9 cellular contexts compared by ENCODE assay signal in genomic region chr7:22488643-22489462, GRCh38. TPM values are rescaled to one million over a fixed set of nuclear protein-coding genes. Genes with fewer than 3 reads are reported as not detected.
A peak's percentile ranks its signal among the peaks of the same experiment; 100 is the strongest.
DNase-seq lines count a peak whose midpoint lies in the region; ATAC-seq, FAIRE-seq and TF ChIP-seq lines count a peak whose summit lies in the region.
"Had no signal": no experiment of that assay in that cellular context is flagged by ENCODE, and none has a peak within 500 bp of the region (broad histone marks: within the 10 kb centered on the region; RNA-seq: fewer than 3 reads in every experiment).

No MANE protein-coding gene starts in this region.

- BruUV-seq in K562 (replicated peaks; lab: Mats Ljungman, UMichigan), result no TSS peak

- CTCF ChIA-PET in K562 (lab: Yijun Ruan, JAX; ENCODE audit: low intra/inter-chr PET ratio), result interaction anchor here (0.6 to 3.1 kb wide), 6 partner anchors 37 to 386 kb away, joined by 3 to 70 read pairs (median 13); no protein-coding TSS in a partner anchor

- no peak overlapping the region for H3K27ac ChIP-seq in GM23338 (ENCODE audit: low read depth)
- H3K27ac ChIP-seq in K562 (ENCODE audit: extremely low read depth, low read depth, low read length), result no peak overlapping the region

- no peaks in the 10 kb centered on the region for H3K79me2 ChIP-seq in GM23338 (replicated peaks; ENCODE audit: insufficient read depth)
- no peaks in the 10 kb centered on the region for H3K79me2 ChIP-seq in K562 (ENCODE audit: control insufficient read depth, insufficient read depth, low read length)

- POLR2A ChIA-PET in K562 (lab: Yijun Ruan, JAX), result no interaction called here

- intact Hi-C loops in K562 (cut with micrococcal nuclease), result loop anchor here (1.0 to 2.0 kb wide), 3 partner anchors 192 to 386 kb away; no protein-coding TSS in a partner anchor

- H3K4me2 ChIP-seq in GM23338 (no peak overlapping the region), K562 (ENCODE audit: insufficient read depth, low read length) (no peak overlapping the region)

- no peaks in the 10 kb centered on the region for H3K9me3 Mint-ChIP-seq in GM23338

- 0 out of 2 replicates have a peak, but pooled peaks have one; percentile 4 for TF ChIP-seq EP300 in K562 (IDR thresholded peaks at IDR 0.05; ENCODE audit: low read length)

- peaks cover 11% of the 10 kb centered on the region for H3K27me3 Mint-ChIP-seq in GM23338 (ENCODE audit: insufficient read depth, low read depth, poor library complexity)
- H3K27me3 Mint-ChIP-seq: activated naive CD8-positive, alpha-beta T cell had no signal

- peaks cover 13% of the 10 kb centered on the region for H3K4me1 Mint-ChIP-seq in GM23338

- TF ChIP-seq POLR2A in K562 (conservative IDR thresholded peaks at IDR 0.05), result no peak

- H4K20me1 ChIP-seq in GM23338 (replicated peaks; ENCODE audit: insufficient read depth), result no peaks in the 10 kb centered on the region
- H4K20me1 ChIP-seq in K562 (replicated peaks; ENCODE audit: control insufficient read depth, insufficient read depth, low read length), result no peaks in the 10 kb centered on the region; the same call in 1 of the 2 replicates

- H3F3A ChIP-seq in GM23338 (replicated peaks; ENCODE audit: low read depth), result no peaks in the 10 kb centered on the region

- H3K27me3 ChIP-seq in GM23338 (ENCODE audit: insufficient read depth), result no peaks in the 10 kb centered on the region
- H3K27me3 ChIP-seq in K562 (ENCODE audit: control insufficient read depth in 2 of 2, insufficient read depth in 2 of 2, low read length in 2 of 2), result no peaks in the 10 kb centered on the region

- ATAC-seq in GM23338, result peak; percentile 93
- peak; percentile 93 for ATAC-seq in K562
- ATAC-seq in GM18517 (IDR thresholded peaks at IDR 0.05; ENCODE audit: unreplicated experiment), result no peak

- H3K27ac Mint-ChIP-seq in GM23338, result no peak overlapping the region
- H3K27ac Mint-ChIP-seq: activated naive CD8-positive, alpha-beta T cell had no signal

- TF ChIP-seq CTCF in GM23338 (conservative IDR thresholded peaks at IDR 0.05; ENCODE audit: low read depth in 2 of 2) (peak; percentile 97 to 98), K562 (IDR thresholded peaks at IDR 0.05 in 2 of 3, conservative IDR thresholded peaks at IDR 0.05 in 1 of 3; ENCODE audit: insufficient read depth in 2 of 3, low read depth in 1 of 3, low read length in 3 of 3) (peak; percentile 84 to 93 (median 84))

- in situ Hi-C loops in Caki2 (cut with HindIII; ENCODE audit: low pct_unique_long_range_greater_than_20kb, low sequenced_read_pairs) (no loop called here), K562 (cut with MboI) (loop anchor here (5.0 kb wide), 1 partner anchor 382 kb away; no protein-coding TSS in a partner anchor)

- DNase-seq in Caki2 (ENCODE audit: low read depth), result peak; percentile 60
- DNase-seq in GM23338 (ENCODE audit: low spot score), result peak; percentile 91
- DNase-seq in NCI-H1436 treated with DMSO at 0.1 percent for 48 hours (lab: John Stamatoyannopoulos, UW), result peak; percentile 30
- DNase-seq in T-helper 22 cell (ENCODE audit: low read depth), result peak; percentile 3
- peak; percentile 63 to 81 (median 66) for DNase-seq in K562 (ENCODE audit: extremely low read depth in 1 of 4, low spot score in 3 of 4)
- DNase-seq in iPS-NIHi7 (ENCODE audit: extremely low spot score), result peak; percentile 83
- peak; percentile 71 for DNase-seq in stimulated activated CD4-positive, alpha-beta T cell treated with anti-CD3 and anti-CD28 coated beads, Interleukin-15, amount 100 ng/mL, for 24 hours

- 22% methylated on average over 10 of the region's 10 CpGs for WGBS in K562 (ENCODE audit: insufficient coverage, low coverage, missing lambda C conversion rate)

- peaks cover 3% of the 10 kb centered on the region; the same call in 1 of the 3 replicates for H3K36me3 Mint-ChIP-seq in GM23338 (ENCODE audit: low read depth)
- H3K36me3 Mint-ChIP-seq: activated naive CD8-positive, alpha-beta T cell had no signal

- no peak overlapping the region for H3K9ac ChIP-seq in K562 (ENCODE audit: insufficient read depth in 1 of 2, low read depth in 2 of 2, low read length in 2 of 2)

- H3K36me3 ChIP-seq in GM23338 (ENCODE audit: insufficient read depth), result no peaks in the 10 kb centered on the region; the same call in 1 of the 2 replicates
- H3K36me3 ChIP-seq in K562 (ENCODE audit: control insufficient read depth, insufficient read depth, low read length), result peaks cover 32% of the 10 kb centered on the region; the same call in 2 of the 3 replicates

- H3K4me3 ChIP-seq in GM23338 (no peak overlapping the region), K562 (no peak overlapping the region)

- no peak overlapping the region for H3K4me3 Mint-ChIP-seq in GM23338
- H3K4me3 Mint-ChIP-seq: activated naive CD8-positive, alpha-beta T cell had no signal

- FAIRE-seq in K562 (lab: Jason Lieb, UNC), result peak; percentile 80

- H3K4me1 ChIP-seq in GM23338 (ENCODE audit: insufficient read depth) (peaks cover 5% of the 10 kb centered on the region; the same call in 1 of the 2 replicates), K562 (replicated peaks in 1 of 2; ENCODE audit: control insufficient read depth in 2 of 2, insufficient read depth in 2 of 2, low read length in 2 of 2) (no peaks in the 10 kb centered on the region)

- no peak overlapping the region for H2AFZ ChIP-seq in GM23338
- H2AFZ ChIP-seq in K562 (ENCODE audit: low read depth, low read length), result no peak overlapping the region

- H3K9me2 ChIP-seq in GM23338 (ENCODE audit: insufficient read depth), result no peaks in the 10 kb centered on the region

- H3K9me1 ChIP-seq in K562 (ENCODE audit: control insufficient read depth, insufficient read depth, low read length), result no peaks in the 10 kb centered on the region

- peak; percentile 95 to 97 for TF ChIP-seq RAD21 in K562 (CRISPR knock-in tag; conservative IDR thresholded peaks at IDR 0.05 in 1 of 2, IDR thresholded peaks at IDR 0.05 in 1 of 2)

- H3K9me3 ChIP-seq in K562 (replicated peaks; ENCODE audit: control insufficient read depth, insufficient read depth, low read depth, low read length), result no peaks in the 10 kb centered on the region

TF ChIP-seq in GM23338, 12 proteins besides CTCF, POLR2A, EP300 and RAD21 (continues in another document):
- TF ChIP-seq JUNB (IDR thresholded peaks at IDR 0.05; ENCODE audit: unreplicated experiment), result no peak

TF ChIP-seq in K562, 482 proteins besides CTCF, POLR2A, EP300 and RAD21 (continues in another document):
- TF ChIP-seq FOXA3 (CRISPR knock-in tag; conservative IDR thresholded peaks at IDR 0.05 in 1 of 2, IDR thresholded peaks at IDR 0.05 in 1 of 2) (no peak), ZNF143 (CRISPR knock-in tag; IDR thresholded peaks at IDR 0.05) (peak; percentile 26; the same call in 1 of the 2 replicates), STAG1 (CRISPR knock-in tag; IDR thresholded peaks at IDR 0.05; ENCODE audit: borderline replicate concordance) (peak; percentile 96), CC2D1A (IDR thresholded peaks at IDR 0.05) (peak; percentile 51; the same call in 1 of the 2 replicates), ZFX (CRISPR knock-in tag; IDR thresholded peaks at IDR 0.05) (no peak), GABPB1 (CRISPR knock-in tag; IDR thresholded peaks at IDR 0.05) (0 out of 2 replicates have a peak, but pooled peaks have one; percentile 35), SMC3 (conservative IDR thresholded peaks at IDR 0.05; ENCODE audit: insufficient read depth, low read depth, low read length) (peak; percentile 86), JUND (IDR thresholded peaks at IDR 0.05; ENCODE audit: borderline replicate concordance, low read depth, low read length) (peak; percentile 30; the same call in 1 of the 2 replicates), JUND (tag; IDR thresholded peaks at IDR 0.05; ENCODE audit: borderline replicate concordance, low read depth, low read length) (no peak), DEAF1 (CRISPR knock-in tag; IDR thresholded peaks at IDR 0.05) (peak; percentile 87), FOXK1 (CRISPR knock-in tag; IDR thresholded peaks at IDR 0.05; ENCODE audit: borderline replicate concordance) (0 out of 2 replicates have a peak, but pooled peaks have one; percentile 48)

RNA-seq across cellular contexts. Expression of gene STEAP1B, which starts 11.1 kb away (rescaled TPM):
- not detected in 2 replicates for total RNA-seq in Caki2 (2014; rRNA removed; shearing (Covaris generic); ENCODE audit: low replicate concordance)
- 13.9 and 16.5 TPM in 2 replicates for total RNA-seq in GM23338 (2014; rRNA removed; shearing (Covaris generic))
- polyA plus RNA-seq in GM23338 (2016; fragmentation: Nextera tagmentation; extraction: Ambion mirVana) (4.5 and 4.9 TPM in 2 replicates), K562 (2011; rRNA removed) (36.4 and 36.8 TPM in 2 replicates), K562 (2014; fragmentation: Illumina TruSeq; extraction: Trizol) (24.7 and 29.2 TPM in 2 replicates), K562 (2014; fragmentation: Nextera tagmentation; extraction: Ambion mirVana) (10 to 100 TPM; 31.5 to 38.5 TPM), K562 (2014; rRNA removed) (26.5 and 30.6 TPM in 2 replicates)
- total RNA-seq in K562 (2011; cell fraction: chromatin; rRNA removed; ENCODE audit: low replicate concordance), result 58.4 and 119 TPM in 2 replicates
- total RNA-seq in K562 (2011; cell fraction: nucleolus; rRNA removed), result 35.9 and 36.8 TPM in 2 replicates
- total RNA-seq in K562 (2011; cell fraction: nucleoplasm; rRNA removed), result 71.3 and 117 TPM in 2 replicates
- total RNA-seq in K562 (2014; rRNA removed) (20.0 and 23.8 TPM in 2 replicates), K562 (2014; rRNA removed; fragmentation: Illumina TruSeq; extraction: Trizol) (34.3 and 39.8 TPM in 2 replicates), K562 (2015; rRNA removed; fragmentation: Illumina TruSeq; extraction: Trizol) (23.1 and 28.3 TPM in 2 replicates), K562 (2021) (22.0 and 24.4 TPM in 2 replicates)
- polyA plus RNA-seq in K562 (2011; cell fraction: cytosol; rRNA removed), result 21.0 and 33.7 TPM in 2 replicates
- polyA plus RNA-seq in K562 (2011; cell fraction: nucleus; rRNA removed), result 58.2 and 62.5 TPM in 2 replicates
- polyA plus RNA-seq in K562 (2012), result 21.6 and 46.5 TPM in 2 replicates
- 44.0 and 52.0 TPM in 2 replicates for polyA minus RNA-seq in K562 (2011; rRNA and poly(A)+ RNA removed)
- 4.1 and 15.5 TPM in 2 replicates for polyA minus RNA-seq in K562 (2011; cell fraction: cytosol; rRNA and poly(A)+ RNA removed)
- polyA minus RNA-seq in K562 (2011; cell fraction: nucleus; rRNA and poly(A)+ RNA removed), result 40.4 and 57.9 TPM in 2 replicates

Comparison
In these comparisons a context has a peak if more than half of its experiments do, and no peak if none do; other contexts are left out.
1. DNase-seq: peak in every context shown above with its lines; median percentile 91 in GM23338; 83 in iPS-NIHi7; 71 in stimulated activated CD4-positive, alpha-beta T cell treated with anti-CD3 and anti-CD28 coated beads, Interleukin-15, amount 100 ng/mL, for 24 hours; 66 in K562; 60 in Caki2; 30 in NCI-H1436 treated with DMSO at 0.1 percent for 48 hours; 3 in T-helper 22 cell.
2. RNA of gene STEAP1B, which starts 11.1 kb away (total RNA-seq): 20.0 to 119 TPM in K562 and 13.9 to 16.5 TPM in GM23338; not detected in Caki2; every median in the first group is over 10 times any median in the second.